In the genomic region with DNA sequence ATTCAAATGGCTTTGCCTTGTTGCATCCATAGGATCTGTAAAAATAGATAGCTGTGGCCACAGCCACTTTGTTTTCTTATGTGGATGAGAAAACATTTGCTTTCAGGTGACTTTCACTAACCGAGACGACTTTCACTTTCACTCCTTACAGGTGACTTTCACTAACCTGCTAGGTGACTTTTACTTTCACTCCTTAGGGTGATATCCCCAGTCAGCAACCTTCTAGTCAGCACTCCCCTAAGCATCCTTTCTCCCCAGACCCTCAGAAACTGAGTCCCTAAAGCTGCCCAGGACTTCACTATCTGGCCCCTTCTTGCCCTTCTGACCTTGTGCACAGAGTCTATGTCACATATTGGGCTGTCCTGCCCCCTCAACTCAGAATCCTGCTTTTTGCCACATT, we compare ENCODE assay signal across 12 cellular contexts.
DNase-seq lines count a peak whose midpoint lies in the region; ATAC-seq lines count a peak whose summit lies in the region.
"Had no signal": no experiment of that assay in that cellular context is flagged by ENCODE, and none has a peak within 500 bp of the region (broad histone marks: within the 10 kb centered on the region; RNA-seq: fewer than 3 reads in every experiment).

No MANE protein-coding gene starts in this region.

- H3K4me3 ChIP-seq in H7 (ENCODE audit: insufficient read depth, low read depth, low read length) = no peak overlapping the region
- H3K4me3 ChIP-seq: coronary artery, thyroid gland had no signal

- intact Hi-C loops in activated T-helper 2 cell treated with anti-CD3 and anti-CD28 coated beads, Interferon-gamma antibody, Interleukin-2, Interleukin-4, amounts not matched to agents 10 μg/mL and 5 μg/mL and 100 μg/mL, durations not matched to agents 14 hours and 24 hours and 36 hours (cut with micrococcal nuclease) = no loop called here

- no peak overlapping the region for H3K27ac Mint-ChIP-seq in activated T-helper 2 cell treated with anti-CD3 and anti-CD28 coated beads, Interferon-gamma antibody, Interleukin-2, Interleukin-4, amounts not matched to agents 10 μg/mL and 5 μg/mL and 100 μg/mL, durations not matched to agents 14 hours and 24 hours and 36 hours

- DNase-seq in DMS53 (lab: John Stamatoyannopoulos, UW) (peak; percentile 83), H7 (no peak), NCI-H128 (lab: John Stamatoyannopoulos, UW; ENCODE audit: unreplicated experiment) (no peak)
- DNase-seq in activated T-helper 2 cell treated with anti-CD3 and anti-CD28 coated beads, Interferon-gamma antibody, Interleukin-2, Interleukin-4, amounts not matched to agents 10 μg/mL and 5 μg/mL and 100 μg/mL, durations not matched to agents 14 hours and 24 hours and 36 hours (ENCODE audit: low spot score) = no peak
- DNase-seq: EL, NCI-H2227 treated with DMSO at 0.1 percent for 48 hours, thyroid gland had no signal

- H3K36me3 ChIP-seq in H7 (replicated peaks; ENCODE audit: control insufficient read depth, insufficient read depth, low read length) = no peaks in the 10 kb centered on the region
- H3K36me3 ChIP-seq: thyroid gland had no signal

- H3K9me3 Mint-ChIP-seq in activated T-helper 2 cell treated with anti-CD3 and anti-CD28 coated beads, Interferon-gamma antibody, Interleukin-2, Interleukin-4, amounts not matched to agents 10 μg/mL and 5 μg/mL and 100 μg/mL, durations not matched to agents 14 hours and 24 hours and 36 hours = no peaks in the 10 kb centered on the region

- H3K27me3 Mint-ChIP-seq in activated T-helper 2 cell treated with anti-CD3 and anti-CD28 coated beads, Interferon-gamma antibody, Interleukin-2, Interleukin-4, amounts not matched to agents 10 μg/mL and 5 μg/mL and 100 μg/mL, durations not matched to agents 14 hours and 24 hours and 36 hours (ENCODE audit: low read depth) = no peaks in the 10 kb centered on the region

- H3K36me3 Mint-ChIP-seq in activated T-helper 2 cell treated with anti-CD3 and anti-CD28 coated beads, Interferon-gamma antibody, Interleukin-2, Interleukin-4, amounts not matched to agents 10 μg/mL and 5 μg/mL and 100 μg/mL, durations not matched to agents 14 hours and 24 hours and 36 hours (ENCODE audit: low read depth) = no peaks in the 10 kb centered on the region

- no peak overlapping the region for H3K4me3 Mint-ChIP-seq in activated T-helper 2 cell treated with anti-CD3 and anti-CD28 coated beads, Interferon-gamma antibody, Interleukin-2, Interleukin-4, amounts not matched to agents 10 μg/mL and 5 μg/mL and 100 μg/mL, durations not matched to agents 14 hours and 24 hours and 36 hours (ENCODE audit: low read depth)

- H3K27me3 ChIP-seq in H7 (ENCODE audit: control insufficient read depth, insufficient read depth, low read length) = no peaks in the 10 kb centered on the region
- H3K27me3 ChIP-seq: thyroid gland had no signal

- ATAC-seq in GM19467 (IDR thresholded peaks at IDR 0.05; ENCODE audit: unreplicated experiment) (peak; percentile 51), HG03469 (IDR thresholded peaks at IDR 0.05; ENCODE audit: unreplicated experiment) (peak; percentile 91), esophagus mucosa (peak; percentile 39), HG03457 (IDR thresholded peaks at IDR 0.05; ENCODE audit: unreplicated experiment) (no peak)

- peaks cover 4% of the 10 kb centered on the region for H3K4me1 Mint-ChIP-seq in activated T-helper 2 cell treated with anti-CD3 and anti-CD28 coated beads, Interferon-gamma antibody, Interleukin-2, Interleukin-4, amounts not matched to agents 10 μg/mL and 5 μg/mL and 100 μg/mL, durations not matched to agents 14 hours and 24 hours and 36 hours (ENCODE audit: low read depth)
